ENCODE assay signal across 18 cellular contexts in genomic region chr14:84351646-84352045, GRCh38.
"Had no signal": no experiment of that assay in that cellular context is flagged by ENCODE, and none has a peak within 500 bp of the region (broad histone marks: within the 10 kb centered on the region; RNA-seq: fewer than 3 reads in every experiment).

No MANE protein-coding gene starts in this region.

- ATAC-seq: SK-N-SH treated with all-trans-retinoic acid at 6 μM for 48 hours had no signal

- H3K27me3 ChIP-seq: MG63 had no signal

- H3K4me3 ChIP-seq: MG63 had no signal

- H3K27ac ChIP-seq: HL-60, RWPE1 had no signal

- H3K9me3 ChIP-seq: MG63 had no signal

- DNase-seq: KBM-7, MG63, NCI-H1092, NCI-H1105 treated with DMSO at 0.1 percent for 48 hours, NCI-H1417 treated with DMSO at 0.1 percent for 48 hours, NCI-H146, NCI-H1694 treated with DMSO at 0.1 percent for 48 hours, NCI-H1930, NCI-H2081, NCI-H2107, NCI-H2227 treated with DMSO at 0.1 percent for 48 hours, NCI-H524, NCI-H526 treated with DMSO at 0.1 percent for 48 hours, NCI-H748 treated with DMSO at 0.1 percent for 48 hours, SHP77 had no signal

- H3K36me3 ChIP-seq: MG63 had no signal
